8 cellular contexts compared by ENCODE assay signal in the genomic region with DNA sequence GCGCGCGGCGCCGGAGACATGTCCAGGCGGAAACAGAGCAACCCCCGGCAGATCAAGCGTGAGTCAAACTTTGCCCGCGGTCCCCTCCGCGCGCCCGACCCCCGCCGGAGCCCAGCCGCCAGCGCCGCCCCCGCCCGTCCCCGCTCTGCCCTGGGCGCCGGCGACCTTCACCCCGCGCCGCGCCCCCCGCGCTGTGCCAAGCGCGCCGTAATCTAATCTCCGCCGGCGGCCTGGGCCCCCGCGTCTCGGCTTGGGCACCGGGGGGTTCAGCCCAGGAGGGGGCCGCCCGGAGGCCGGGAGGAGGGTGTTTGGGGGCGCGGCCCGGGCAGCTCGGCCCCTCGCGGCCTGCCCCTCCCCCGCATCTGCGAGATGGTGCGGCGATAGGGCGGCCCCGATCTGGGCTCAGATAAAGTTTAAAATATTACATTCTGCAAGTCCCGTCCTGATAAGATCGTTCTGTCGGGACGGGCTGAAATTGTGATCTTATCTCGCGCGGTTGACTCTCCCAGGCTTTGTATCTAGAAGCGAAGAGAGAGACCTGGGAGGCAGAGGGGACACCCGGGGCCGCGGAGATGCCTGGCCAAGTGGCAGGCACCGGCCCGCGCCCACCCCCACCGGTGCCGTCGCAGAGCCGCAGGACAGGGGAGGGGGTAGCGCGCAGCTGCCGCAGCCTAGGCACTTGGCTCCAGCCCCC. TPM values are rescaled to one million over a fixed set of nuclear protein-coding genes. Genes with fewer than 3 reads are reported as not detected.
A peak's percentile ranks its signal among the peaks of the same experiment; 100 is the strongest.
DNase-seq lines count a peak whose midpoint lies in the region; ATAC-seq lines count a peak whose summit lies in the region.

No MANE protein-coding gene starts in this region.

- H3K4me1 Mint-ChIP-seq in naive thymus-derived CD8-positive, alpha-beta T cell: peaks cover 18 to 40% (median 31%) of the 10 kb centered on the region in 4 donors

- no peaks in the 10 kb centered on the region for H3K36me3 Mint-ChIP-seq in naive thymus-derived CD8-positive, alpha-beta T cell

- POLR2A ChIA-PET in naive thymus-derived CD8-positive, alpha-beta T cell (lab: Charles Lee): interaction anchor here (0.9 to 2.5 kb wide), 7 partner anchors 12 to 503 kb away, joined by 3 to 8 read pairs (median 3); a partner anchor contains a TSS

- DNase-seq in RKO (ENCODE audit: low spot score) (peak; percentile 51), dermis blood vessel endothelial cell (peak; percentile 31), NCI-H82 (lab: John Stamatoyannopoulos, UW) (no peak), NCI-H345 treated with DMSO at 0.1 percent for 48 hours (lab: John Stamatoyannopoulos, UW; ENCODE audit: unreplicated experiment) (no peak), NCI-H1105 treated with DMSO at 0.1 percent for 48 hours (lab: John Stamatoyannopoulos, UW) (no peak)
- peak in 2 of 10 donors; percentile 26 to 36 for DNase-seq in naive thymus-derived CD8-positive, alpha-beta T cell

- H3K4me3 Mint-ChIP-seq in naive thymus-derived CD8-positive, alpha-beta T cell: peak overlapping the region; percentile 71 to 97 (median 90)

- H3K9me3 Mint-ChIP-seq in naive thymus-derived CD8-positive, alpha-beta T cell: no peaks in the 10 kb centered on the region

- ATAC-seq in GM21515 (IDR thresholded peaks at IDR 0.05; ENCODE audit: unreplicated experiment) (peak; percentile 5), GM19351 (IDR thresholded peaks at IDR 0.05; ENCODE audit: unreplicated experiment) (no peak)
- ATAC-seq in naive thymus-derived CD8-positive, alpha-beta T cell: no peak

- no peaks in the 10 kb centered on the region for H3K27me3 Mint-ChIP-seq in naive thymus-derived CD8-positive, alpha-beta T cell

- H3K27ac Mint-ChIP-seq in naive thymus-derived CD8-positive, alpha-beta T cell: peak overlapping the region in 6 of 10 donors; percentile 19 to 87 (median 62)

RNA-seq across cellular contexts. Expression of a gene that starts 0.7 kb away (rescaled TPM):
- 1.4 and 1.6 TPM in 2 replicates for total RNA-seq in dermis blood vessel endothelial cell
- total RNA-seq in naive thymus-derived CD8-positive, alpha-beta T cell: 10 to 100 TPM; 10.6 to 10.8 TPM
- polyA plus RNA-seq in naive thymus-derived CD8-positive, alpha-beta T cell: under 1 TPM; 0.23 to 0.36 (median 0.28) TPM

Comparison
In these comparisons a context has a peak if more than half of its experiments do, and no peak if none do; other contexts are left out.
1. DNase-seq: peak in RKO (single experiment) and dermis blood vessel endothelial cell (single experiment); none in NCI-H82 (single experiment), NCI-H345 treated with DMSO at 0.1 percent for 48 hours (single experiment) and NCI-H1105 treated with DMSO at 0.1 percent for 48 hours (single experiment).